ENCODE assay signal across 8 cellular contexts in genomic region chr4:53929955-53930798, GRCh38.
DNase-seq lines count a peak whose midpoint lies in the region; ATAC-seq and TF ChIP-seq lines count a peak whose summit lies in the region.

No MANE protein-coding gene starts in this region.

- H3K4me3 Mint-ChIP-seq in chondrocyte (ENCODE audit: unreplicated experiment): no peak overlapping the region

- no peak overlapping the region for H3K27ac Mint-ChIP-seq in chondrocyte (ENCODE audit: unreplicated experiment)

- peaks cover 25% of the 10 kb centered on the region for H3K4me1 Mint-ChIP-seq in chondrocyte (ENCODE audit: low read depth)

- H3K27me3 Mint-ChIP-seq in chondrocyte (ENCODE audit: low read depth): no peaks in the 10 kb centered on the region

- H3K9me3 Mint-ChIP-seq in chondrocyte (ENCODE audit: low read depth): peaks cover 3% of the 10 kb centered on the region

- H3K36me3 Mint-ChIP-seq in chondrocyte (ENCODE audit: low read depth): peaks cover 3% of the 10 kb centered on the region

- peak; percentile 89 for TF ChIP-seq CTCF in chondrocyte (IDR thresholded peaks at IDR 0.05)

- peak; percentile 62 for ATAC-seq in HG02798 (IDR thresholded peaks at IDR 0.05; ENCODE audit: poor library complexity, unreplicated experiment)
- peak; percentile 97 for ATAC-seq in left lobe of liver
- no peak for ATAC-seq in HG02763 (IDR thresholded peaks at IDR 0.05; ENCODE audit: unreplicated experiment)

- DNase-seq in GM03348 (ENCODE audit: low spot score): peak; percentile 84
- peak; percentile 46 for DNase-seq in NCI-H226
- peak; percentile 0 to 2 (median 2) for DNase-seq in activated CD4-positive, CD25-positive, alpha-beta regulatory T cell (lab: John Stamatoyannopoulos, UW)
- no peak for DNase-seq in chondrocyte (ENCODE audit: low spot score)
- DNase-seq in left lobe of liver (ENCODE audit: low spot score): peak; percentile 76
- peak; percentile 30 to 47 for DNase-seq in stimulated activated CD4-positive, alpha-beta T cell treated with anti-CD3 and anti-CD28 coated beads, Interleukin-4, amount 100 ng/mL, for 48 hours (ENCODE audit: low read depth in 2 of 2)
